8 cellular contexts compared by ENCODE assay signal in the genomic region with DNA sequence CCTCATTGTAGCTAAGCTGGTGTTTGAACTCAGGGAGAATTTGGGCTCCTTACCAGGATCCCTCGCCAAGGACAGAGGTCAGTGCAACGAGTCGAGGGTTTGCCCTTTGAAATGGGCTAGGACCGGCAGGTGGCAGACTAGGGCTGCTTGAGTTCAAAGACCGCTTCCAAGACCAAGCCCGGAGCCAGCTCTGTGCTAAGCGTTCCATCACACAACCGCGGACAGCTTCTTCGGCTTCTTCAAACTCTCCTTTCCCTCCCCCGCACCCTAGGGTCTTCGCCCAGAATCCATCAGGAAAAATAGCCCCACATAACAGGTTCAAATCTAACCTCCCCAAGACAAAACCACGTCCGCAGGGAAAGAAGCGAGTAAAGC. TPM values are rescaled to one million over a fixed set of nuclear protein-coding genes. Genes with fewer than 3 reads are reported as not detected.
DNase-seq lines count a peak whose midpoint lies in the region; ATAC-seq, FAIRE-seq and TF ChIP-seq lines count a peak whose summit lies in the region.

No MANE protein-coding gene starts in this region.

- CTCF ChIA-PET in activated CD8-positive, alpha-beta memory T cell treated with anti-CD3 and anti-CD28 coated beads, Interleukin-2, amount 10 ng/mL, durations not matched to agents 7 days and 5 days (lab: Charles Lee) = interaction anchor here (0.5 to 9.9 kb wide), 30 partner anchors 9 to 809 kb away, joined by 3 to 188 read pairs (median 4); a partner anchor contains a TSS
- CTCF ChIA-PET in endothelial cell of umbilical vein (lab: Charles Lee) = interaction anchor here (0.5 to 10.0 kb wide), 30 partner anchors 9 to 867 kb away, joined by 3 to 309 read pairs (median 6); a partner anchor contains a TSS

- peak overlapping the region; percentile 53 for H3K27ac Mint-ChIP-seq in activated CD8-positive, alpha-beta memory T cell treated with anti-CD3 and anti-CD28 coated beads, Interleukin-2, amount 10 ng/mL, durations not matched to agents 7 days and 5 days

- H3K4me1 Mint-ChIP-seq in activated CD8-positive, alpha-beta memory T cell treated with anti-CD3 and anti-CD28 coated beads, Interleukin-2, amount 10 ng/mL, durations not matched to agents 7 days and 5 days = peaks cover 21% of the 10 kb centered on the region

- peak overlapping the region; percentile 96 for H2AFZ ChIP-seq in endothelial cell of umbilical vein (ENCODE audit: low read depth, low read length)

- intact Hi-C loops in endothelial cell of umbilical vein (cut with micrococcal nuclease) = loop anchor here (1.0 to 2.0 kb wide), 3 partner anchors 77 to 809 kb away; no protein-coding TSS in a partner anchor

- H3K79me2 ChIP-seq in endothelial cell of umbilical vein (ENCODE audit: control insufficient read depth, insufficient read depth, low read length) = no peaks in the 10 kb centered on the region

- no peaks in the 10 kb centered on the region for H3K9me3 ChIP-seq in endothelial cell of umbilical vein (replicated peaks; ENCODE audit: control insufficient read depth, insufficient read depth, low read length)

- H3K9ac ChIP-seq in endothelial cell of umbilical vein (replicated peaks; ENCODE audit: extremely low read depth, insufficient read depth, low read length) = peak overlapping the region; percentile 27

- TF ChIP-seq POLR2A in endothelial cell of umbilical vein (IDR thresholded peaks at IDR 0.05; ENCODE audit: low read depth, low read length) = no peak

- no peaks in the 10 kb centered on the region for H4K20me1 ChIP-seq in endothelial cell of umbilical vein (replicated peaks; ENCODE audit: control insufficient read depth, extremely low read depth, insufficient read depth, low read length)

- DNase-seq in AG10803 (ENCODE audit: low read depth) = peak; percentile 70
- DNase-seq in NOMO-1 (lab: John Stamatoyannopoulos, UW; ENCODE audit: unreplicated experiment in 2 of 2) = peak; percentile 77 to 83
- peak; percentile 84 for DNase-seq in activated CD8-positive, alpha-beta memory T cell treated with anti-CD3 and anti-CD28 coated beads, Interleukin-2, amount 10 ng/mL, durations not matched to agents 7 days and 5 days
- peak; percentile 82 for DNase-seq in endothelial cell of umbilical vein (ENCODE audit: low read depth, low spot score)
- peak; percentile 92 for DNase-seq in mesenteric fat pad (ENCODE audit: low spot score)
- peak; percentile 33 for DNase-seq in stimulated activated CD8-positive, alpha-beta memory T cell treated with anti-CD3 and anti-CD28 coated beads, Interleukin-15, amount 100 ng/mL, for 24 hours (ENCODE audit: low read depth)

- H3K4me2 ChIP-seq in endothelial cell of umbilical vein (ENCODE audit: insufficient read depth, low read length) = peak overlapping the region; percentile 99

- H3K4me3 Mint-ChIP-seq in activated CD8-positive, alpha-beta memory T cell treated with anti-CD3 and anti-CD28 coated beads, Interleukin-2, amount 10 ng/mL, durations not matched to agents 7 days and 5 days = peak overlapping the region; percentile 78

- ATAC-seq in GM18909 (IDR thresholded peaks at IDR 0.05; ENCODE audit: poor library complexity, unreplicated experiment) (peak; percentile 83), HG03432 (IDR thresholded peaks at IDR 0.05; ENCODE audit: unreplicated experiment) (peak; percentile 88)
- peak; percentile 96 for ATAC-seq in activated CD8-positive, alpha-beta memory T cell treated with anti-CD3 and anti-CD28 coated beads, Interleukin-2, amount 10 ng/mL, durations not matched to agents 7 days and 5 days

- H3K27me3 Mint-ChIP-seq in activated CD8-positive, alpha-beta memory T cell treated with anti-CD3 and anti-CD28 coated beads, Interleukin-2, amount 10 ng/mL, durations not matched to agents 7 days and 5 days = no peaks in the 10 kb centered on the region

- BruUV-seq in endothelial cell of umbilical vein (replicated peaks; lab: Mats Ljungman, UMichigan) = no TSS peak

- H3K36me3 ChIP-seq in endothelial cell of umbilical vein (ENCODE audit: control insufficient read depth in 2 of 2, extremely low read depth in 1 of 2, insufficient read depth in 2 of 2, low read length in 2 of 2) = no peaks in the 10 kb centered on the region

- FAIRE-seq in endothelial cell of umbilical vein (lab: Jason Lieb, UNC) = peak; percentile 98

- POLR2A ChIA-PET in endothelial cell of umbilical vein (lab: Charles Lee) = interaction anchor here (1.0 kb wide), 1 partner anchor 83 kb away, joined by 3 read pairs; a partner anchor contains a TSS

- no peaks in the 10 kb centered on the region for H3K9me1 ChIP-seq in endothelial cell of umbilical vein (replicated peaks; ENCODE audit: control insufficient read depth, extremely low read depth, insufficient read depth, low read length)

- H3K36me3 Mint-ChIP-seq in activated CD8-positive, alpha-beta memory T cell treated with anti-CD3 and anti-CD28 coated beads, Interleukin-2, amount 10 ng/mL, durations not matched to agents 7 days and 5 days = no peaks in the 10 kb centered on the region

- H3K27me3 ChIP-seq in endothelial cell of umbilical vein (ENCODE audit: control insufficient read depth in 2 of 2, insufficient read depth in 2 of 2, low read length in 2 of 2) = peaks cover 0 to 4% of the 10 kb centered on the region in 2 experiments

- H3K4me3 ChIP-seq in AG10803 (ENCODE audit: low read length) = peak overlapping the region; percentile 59
- peak overlapping the region; percentile 50 to 83 (median 64) for H3K4me3 ChIP-seq in endothelial cell of umbilical vein (replicated peaks in 1 of 3; ENCODE audit: insufficient read depth in 1 of 3, low read depth in 1 of 3, low read length in 3 of 3)

- H3K9me3 Mint-ChIP-seq in activated CD8-positive, alpha-beta memory T cell treated with anti-CD3 and anti-CD28 coated beads, Interleukin-2, amount 10 ng/mL, durations not matched to agents 7 days and 5 days (ENCODE audit: low read depth) = no peaks in the 10 kb centered on the region

- no peak overlapping the region for H3K27ac ChIP-seq in endothelial cell of umbilical vein (ENCODE audit: insufficient read depth, low read depth, low read length)

- TF ChIP-seq CTCF in AG10803 (conservative IDR thresholded peaks at IDR 0.05; ENCODE audit: low read length) = peak; percentile 84
- peak; percentile 70 to 83 for TF ChIP-seq CTCF in endothelial cell of umbilical vein (IDR thresholded peaks at IDR 0.05; ENCODE audit: extremely low read depth in 1 of 2, insufficient read depth in 1 of 2, low read depth in 1 of 2, low read length in 2 of 2)

- dilution Hi-C loops in endothelial cell of umbilical vein (cut with MboI; ENCODE audit: extremely low pct_ligation_motif_present, low sequenced_read_pairs) = no loop called here

- peaks cover 18% of the 10 kb centered on the region for H3K4me1 ChIP-seq in endothelial cell of umbilical vein (ENCODE audit: control insufficient read depth, extremely low read depth, insufficient read depth, low read length)

TF ChIP-seq in endothelial cell of umbilical vein, 7 proteins besides CTCF, POLR2A, EP300 and RAD21:
- no peak for TF ChIP-seq EZH2 (IDR thresholded peaks at IDR 0.05; ENCODE audit: borderline replicate concordance, low read depth, low read length, severe bottlenecking)
- no peak for TF ChIP-seq MYC (IDR thresholded peaks at IDR 0.05; ENCODE audit: low read depth, low read length)
- no peak for TF ChIP-seq FOS (IDR thresholded peaks at IDR 0.05; ENCODE audit: borderline replicate concordance, insufficient read depth, low read length)
- TF ChIP-seq, protein P1, sequence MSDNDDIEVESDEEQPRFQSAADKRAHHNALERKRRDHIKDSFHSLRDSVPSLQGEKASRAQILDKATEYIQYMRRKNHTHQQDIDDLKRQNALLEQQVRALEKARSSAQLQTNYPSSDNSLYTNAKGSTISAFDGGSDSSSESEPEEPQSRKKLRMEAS (IDR thresholded peaks at IDR 0.05; ENCODE audit: insufficient read depth, insufficient read length) = no peak
- no peak for TF ChIP-seq GATA2 (IDR thresholded peaks at IDR 0.05; ENCODE audit: insufficient read depth, insufficient read length, low read depth, low read length)
- no peak for TF ChIP-seq POLR2AphosphoS5 (IDR thresholded peaks at IDR 0.05; ENCODE audit: insufficient read depth, low read depth, low read length)
- no peak for TF ChIP-seq JUN (IDR thresholded peaks at IDR 0.05; ENCODE audit: borderline replicate concordance, insufficient read depth, insufficient read length, low read depth)

RNA-seq across cellular contexts. Expression of a gene that starts 0.7 kb away (rescaled TPM):
- total RNA-seq in activated CD8-positive, alpha-beta memory T cell treated with anti-CD3 and anti-CD28 coated beads, Interleukin-2, amount 10 ng/mL, durations not matched to agents 7 days and 5 days = 1 to 10 TPM; 2.1 to 5.8 TPM
- 4.9 and 9.1 TPM in 2 replicates for total RNA-seq in endothelial cell of umbilical vein
- polyA plus RNA-seq in endothelial cell of umbilical vein = 1.4 and 1.8 TPM in 2 replicates
- polyA plus RNA-seq in endothelial cell of umbilical vein (2011; cell fraction: cytosol; rRNA removed) = 0.99 and 1.1 TPM in 2 replicates
- polyA plus RNA-seq in endothelial cell of umbilical vein (2011; cell fraction: nucleus; rRNA removed) = 1.9 and 2.2 TPM in 2 replicates
- polyA plus RNA-seq in endothelial cell of umbilical vein (2012) = 1.5 and 2.3 TPM in 2 replicates
- 2.3 and 9.0 TPM in 2 replicates for polyA minus RNA-seq in endothelial cell of umbilical vein
- polyA minus RNA-seq in endothelial cell of umbilical vein (2011; cell fraction: cytosol; rRNA and poly(A)+ RNA removed) = 5.3 TPM
- 1.7 and 2.7 TPM in 2 replicates for polyA minus RNA-seq in endothelial cell of umbilical vein (2011; cell fraction: nucleus; rRNA and poly(A)+ RNA removed)
- 9.5 TPM for total RNA-seq in mesenteric fat pad

RNA-seq across cellular contexts. Expression of a gene that starts 55.4 kb away (rescaled TPM):
- total RNA-seq in activated CD8-positive, alpha-beta memory T cell treated with anti-CD3 and anti-CD28 coated beads, Interleukin-2, amount 10 ng/mL, durations not matched to agents 7 days and 5 days = 10 to 100 TPM; 74.6 to 81.3 TPM
- total RNA-seq in endothelial cell of umbilical vein (not detected in 2 replicates), mesenteric fat pad (8.1 TPM)
- polyA plus RNA-seq in endothelial cell of umbilical vein = not detected in 2 replicates
- polyA plus RNA-seq in endothelial cell of umbilical vein (2011; cell fraction: cytosol; rRNA removed) = not detected in 2 replicates
- 0.28 TPM in 1 of 2 replicates, not detected in the other for polyA plus RNA-seq in endothelial cell of umbilical vein (2011; cell fraction: nucleus; rRNA removed)
- polyA plus RNA-seq in endothelial cell of umbilical vein (2012) = not detected in 2 replicates
- polyA minus RNA-seq in endothelial cell of umbilical vein = not detected in 2 replicates
- polyA minus RNA-seq in endothelial cell of umbilical vein (2011; cell fraction: cytosol; rRNA and poly(A)+ RNA removed) = not detected
- polyA minus RNA-seq in endothelial cell of umbilical vein (2011; cell fraction: nucleus; rRNA and poly(A)+ RNA removed) = not detected in 2 replicates

Comparison
In these comparisons a context has a peak if more than half of its experiments do, and no peak if none do; other contexts are left out.
1. DNase-seq: peak in every context shown above with its lines; median percentile 92 in mesenteric fat pad; 84 in activated CD8-positive, alpha-beta memory T cell treated with anti-CD3 and anti-CD28 coated beads, Interleukin-2, amount 10 ng/mL, durations not matched to agents 7 days and 5 days; 82 in endothelial cell of umbilical vein; 80 in NOMO-1; 70 in AG10803; 33 in stimulated activated CD8-positive, alpha-beta memory T cell treated with anti-CD3 and anti-CD28 coated beads, Interleukin-15, amount 100 ng/mL, for 24 hours.